ENCODE assay signal across 1 cellular context in genomic region chr11:67428052-67429001, GRCh38.
TF ChIP-seq lines count a peak whose summit lies in the region.

Gene RPS6KB2, plus strand, starts transcription at chr11:67428494. Its CDS starts 52 bp downstream, at chr11:67428546.

TF ChIP-seq in HepG2, 621 proteins besides CTCF, POLR2A, EP300 and RAD21 (continued from another document):
- TF ChIP-seq KIAA2018 (CRISPR knock-in tag; IDR thresholded peaks at IDR 0.05; ENCODE audit: borderline replicate concordance), result 0 out of 2 replicates have a peak, but pooled peaks have one; percentile 27
- peak; percentile 15; the same call in 1 of the 2 replicates for TF ChIP-seq FOSL1 (CRISPR knock-in tag; IDR thresholded peaks at IDR 0.05; ENCODE audit: borderline replicate concordance)
- peak; percentile 74 for TF ChIP-seq ARNTL (CRISPR knock-in tag; IDR thresholded peaks at IDR 0.05)
- TF ChIP-seq TP53 (CRISPR knock-in tag; conservative IDR thresholded peaks at IDR 0.05), result peak; percentile 72
- no peak; the same call in 1 of the 2 replicates for TF ChIP-seq HBP1 (CRISPR knock-in tag; IDR thresholded peaks at IDR 0.05; ENCODE audit: low read depth)
- no peak for TF ChIP-seq PLSCR1 (CRISPR knock-in tag; IDR thresholded peaks at IDR 0.05; ENCODE audit: borderline replicate concordance)
- no peak; the same call in 1 of the 2 replicates for TF ChIP-seq ZSCAN29 (CRISPR knock-in tag; conservative IDR thresholded peaks at IDR 0.05)
- no peak for TF ChIP-seq TAF15 (IDR thresholded peaks at IDR 0.05; ENCODE audit: low read depth, low read length, poor library complexity, severe bottlenecking)
- TF ChIP-seq THAP8 (CRISPR knock-in tag; IDR thresholded peaks at IDR 0.05; ENCODE audit: borderline replicate concordance), result no peak
- no peak for TF ChIP-seq HOXA9 (CRISPR knock-in tag; IDR thresholded peaks at IDR 0.05; ENCODE audit: borderline replicate concordance)
- TF ChIP-seq ELF3 (CRISPR knock-in tag; IDR thresholded peaks at IDR 0.05), result peak; percentile 79
- peak; percentile 68; the same call in 1 of the 2 replicates for TF ChIP-seq MEF2D (CRISPR knock-in tag; IDR thresholded peaks at IDR 0.05)
- no peak for TF ChIP-seq MTF2 (CRISPR knock-in tag; IDR thresholded peaks at IDR 0.05; ENCODE audit: borderline replicate concordance)
- TF ChIP-seq SP140L (CRISPR knock-in tag; IDR thresholded peaks at IDR 0.05; ENCODE audit: borderline replicate concordance), result no peak
- no peak for TF ChIP-seq LCORL (IDR thresholded peaks at IDR 0.05)
- peak; percentile 59 for TF ChIP-seq LCORL (CRISPR knock-in tag; IDR thresholded peaks at IDR 0.05)
- peak; percentile 67 for TF ChIP-seq RBM39 (IDR thresholded peaks at IDR 0.05; ENCODE audit: low read depth, low read length, poor library complexity, severe bottlenecking)
- TF ChIP-seq ZFP91 (CRISPR knock-in tag; IDR thresholded peaks at IDR 0.05; ENCODE audit: borderline replicate concordance), result peak; percentile 68; the same call in 1 of the 2 replicates
- no peak for TF ChIP-seq ZNF781 (CRISPR knock-in tag; IDR thresholded peaks at IDR 0.05; ENCODE audit: borderline replicate concordance, not compliant biosample characterization)
- TF ChIP-seq FOXK1 (CRISPR knock-in tag; IDR thresholded peaks at IDR 0.05; ENCODE audit: borderline replicate concordance, low read depth), result peak; percentile 95
- no peak for TF ChIP-seq KLF11 (CRISPR knock-in tag; IDR thresholded peaks at IDR 0.05)
- no peak for TF ChIP-seq ZC3H13 (CRISPR knock-in tag; IDR thresholded peaks at IDR 0.05)
- no peak for TF ChIP-seq SMC3 (IDR thresholded peaks at IDR 0.05; ENCODE audit: low read length)
- peak; percentile 58; the same call in 1 of the 2 replicates for TF ChIP-seq GMEB2 (CRISPR knock-in tag; IDR thresholded peaks at IDR 0.05; ENCODE audit: low read depth)
- peak; percentile 96 for TF ChIP-seq MEIS1 (CRISPR knock-in tag; IDR thresholded peaks at IDR 0.05; ENCODE audit: borderline replicate concordance)
- TF ChIP-seq ZNF253 (CRISPR knock-in tag; IDR thresholded peaks at IDR 0.05; ENCODE audit: borderline replicate concordance), result no peak
- TF ChIP-seq ZNF790 (CRISPR knock-in tag; IDR thresholded peaks at IDR 0.05; ENCODE audit: borderline replicate concordance), result no peak
- no peak for TF ChIP-seq MAFK (conservative IDR thresholded peaks at IDR 0.05 in 1 of 2, IDR thresholded peaks at IDR 0.05 in 1 of 2; ENCODE audit: low read length in 2 of 2)
- peak; percentile 65; the same call in 1 of the 2 replicates for TF ChIP-seq ZNF556 (CRISPR knock-in tag; IDR thresholded peaks at IDR 0.05; ENCODE audit: borderline replicate concordance)
- 0 out of 2 replicates have a peak, but pooled peaks have one; percentile 64 for TF ChIP-seq JUN (CRISPR knock-in tag; IDR thresholded peaks at IDR 0.05)
TF ChIP-seq in HepG2: peak in this region for 261.
